24 cellular contexts compared by ENCODE assay signal in the genomic region with DNA sequence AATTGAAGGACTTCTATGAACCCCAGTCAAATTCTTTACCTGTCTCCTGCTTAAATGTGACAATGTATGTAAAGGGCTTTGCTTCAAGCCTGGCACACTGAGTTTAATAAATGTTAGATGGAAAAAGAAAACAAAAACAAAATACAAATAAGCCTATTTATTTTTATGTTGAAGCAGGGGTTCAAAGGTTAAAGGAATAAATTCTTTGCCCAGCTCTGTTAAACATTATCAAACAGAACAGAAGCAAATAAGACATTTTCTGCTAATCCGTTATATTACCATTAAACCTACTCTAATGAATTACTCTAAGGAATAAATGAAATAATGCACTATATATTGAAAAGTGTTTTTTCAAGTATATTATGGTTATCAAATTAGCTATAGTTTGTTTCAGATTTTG.
"Had no signal": no experiment of that assay in that cellular context is flagged by ENCODE, and none has a peak within 500 bp of the region (broad histone marks: within the 10 kb centered on the region; RNA-seq: fewer than 3 reads in every experiment).

No MANE protein-coding gene starts in this region.

- H3K36me3 ChIP-seq: MG63, Peyer's patch, SJSA1 had no signal

- H3K4me3 ChIP-seq: MG63, Peyer's patch, SJSA1 had no signal

- H3K4me2 ChIP-seq: SK-N-SH had no signal

- DNase-seq: Kasumi-1; KG1; MG63; NCI-H1048; NCI-H1694; NCI-H187; NCI-H2029 treated with DMSO at 0.1 percent for 48 hours; NCI-H2107; NCI-H2171; NCI-H226; NCI-H446 treated with DMSO at 0.1 percent for 48 hours; NCI-H510A; NCI-H524; NCI-H526; NK-92 treated with Interleukin-12 subunit alpha and Interleukin-12 subunit beta, amount 100 ng/mL, for 24 hours; OCI-M1; PC-3; Peyer's patch; Right ventricle myocardium superior; RPMI8226; SHP77 treated with DMSO at 0.1 percent for 48 hours; SK-N-SH; SW 1271 had no signal

- H3K9me3 ChIP-seq: MG63, Peyer's patch, SJSA1, SK-N-SH had no signal

- ATAC-seq: PC-3 had no signal

- H3K9ac ChIP-seq: SK-N-SH had no signal

- H3K27me3 ChIP-seq: MG63, Peyer's patch, SJSA1 had no signal

- H3K27ac ChIP-seq: Peyer's patch had no signal

- H3K4me1 ChIP-seq: Peyer's patch had no signal
